Comparison of ENCODE assay signal across 1 cellular context in the genomic region with DNA sequence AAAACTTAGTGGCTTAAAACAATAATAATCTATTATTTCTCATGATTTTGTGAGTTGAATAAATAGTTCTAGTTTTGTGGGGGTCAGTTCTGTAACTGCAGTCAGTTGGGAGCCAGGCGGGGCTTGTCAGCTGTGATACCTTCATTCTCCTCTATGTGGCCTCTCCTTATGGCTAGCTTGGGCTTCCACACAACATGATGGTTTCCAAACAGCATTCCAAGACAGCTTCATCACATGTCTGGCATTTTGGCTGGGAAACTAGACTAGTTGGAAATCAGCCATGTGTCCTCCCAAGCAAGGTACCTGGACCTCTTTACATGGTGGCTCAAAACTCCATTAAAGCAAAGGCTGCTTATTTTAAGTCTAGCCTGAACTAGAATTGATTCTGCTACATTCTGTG.
A peak's percentile ranks its signal among the peaks of the same experiment; 100 is the strongest.
TF ChIP-seq lines count a peak whose summit lies in the region.

No MANE protein-coding gene starts in this region.

TF ChIP-seq in SK-N-SH, 30 proteins besides CTCF, POLR2A, EP300 and RAD21 (continued from another document):
- TF ChIP-seq SIN3A (IDR thresholded peaks at IDR 0.05; ENCODE audit: borderline replicate concordance, low read depth, low read length) (no peak), TAF1 (IDR thresholded peaks at IDR 0.05; ENCODE audit: borderline replicate concordance, low read depth, low read length) (no peak), NFIC (IDR thresholded peaks at IDR 0.05; ENCODE audit: borderline replicate concordance) (peak; percentile 32; the same call in 1 of the 2 replicates), MXI1 (IDR thresholded peaks at IDR 0.05; ENCODE audit: low read depth, low read length) (no peak), MEF2A (IDR thresholded peaks at IDR 0.05; ENCODE audit: borderline replicate concordance, low read depth) (no peak)
- TF ChIP-seq, protein P1, sequence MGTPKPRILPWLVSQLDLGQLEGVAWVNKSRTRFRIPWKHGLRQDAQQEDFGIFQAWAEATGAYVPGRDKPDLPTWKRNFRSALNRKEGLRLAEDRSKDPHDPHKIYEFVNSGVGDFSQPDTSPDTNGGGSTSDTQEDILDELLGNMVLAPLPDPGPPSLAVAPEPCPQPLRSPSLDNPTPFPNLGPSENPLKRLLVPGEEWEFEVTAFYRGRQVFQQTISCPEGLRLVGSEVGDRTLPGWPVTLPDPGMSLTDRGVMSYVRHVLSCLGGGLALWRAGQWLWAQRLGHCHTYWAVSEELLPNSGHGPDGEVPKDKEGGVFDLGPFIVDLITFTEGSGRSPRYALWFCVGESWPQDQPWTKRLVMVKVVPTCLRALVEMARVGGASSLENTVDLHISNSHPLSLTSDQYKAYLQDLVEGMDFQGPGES (IDR thresholded peaks at IDR 0.05; ENCODE audit: low read depth, low read length): no peak
